In the genomic region with DNA sequence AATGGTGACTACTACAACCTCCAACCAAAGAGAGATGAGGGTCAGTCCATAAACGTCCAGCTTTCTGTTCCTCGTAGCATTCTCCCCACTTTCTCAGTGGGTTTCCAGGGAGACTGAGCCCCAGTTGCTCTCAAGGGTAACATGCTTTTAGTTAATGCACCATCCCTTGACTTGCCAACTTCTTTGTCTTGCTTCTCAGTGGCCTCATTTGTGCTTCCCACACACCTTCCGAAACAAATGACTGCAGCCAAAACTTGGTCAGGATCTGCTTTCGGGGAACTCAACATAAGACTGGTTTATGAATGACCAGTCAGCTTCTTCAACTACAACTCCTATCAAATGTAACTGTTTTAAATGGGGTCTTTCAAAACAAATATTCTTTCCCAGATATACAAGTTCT, we compare ENCODE assay signal across 22 cellular contexts.
DNase-seq lines count a peak whose midpoint lies in the region; ATAC-seq, FAIRE-seq and TF ChIP-seq lines count a peak whose summit lies in the region.
"Had no signal": no experiment of that assay in that cellular context is flagged by ENCODE, and none has a peak within 500 bp of the region (broad histone marks: within the 10 kb centered on the region; RNA-seq: fewer than 3 reads in every experiment).

No MANE protein-coding gene starts in this region.

- H4K8ac ChIP-seq in trophoblast cell (ENCODE audit: low read depth, low read length): no peak overlapping the region

- H3K36me3 Mint-ChIP-seq in HFFc6 (ENCODE audit: low read depth): peaks cover 51% of the 10 kb centered on the region
- H3K36me3 Mint-ChIP-seq: CD14-positive monocyte had no signal

- peaks cover 8% of the 10 kb centered on the region for H3K79me2 ChIP-seq in trophoblast cell (ENCODE audit: control insufficient read depth, insufficient read depth, low read length, poor library complexity)

- no peak overlapping the region for H3K4me2 ChIP-seq in trophoblast cell (ENCODE audit: low read length)

- intact Hi-C loops in uterus (cut with DNase I; ENCODE audit: low total_unique reads): no loop called here
- intact Hi-C loops in pancreas (cut with DNase I): loop anchor here in 1 of 3 donors (5.0 kb wide), 1 partner anchor 153 kb away; no protein-coding TSS in a partner anchor

- no peaks in the 10 kb centered on the region for H3K9me3 ChIP-seq in trophoblast cell (ENCODE audit: insufficient read depth, low read depth, low read length)
- no peaks in the 10 kb centered on the region for H3K9me3 ChIP-seq in uterus
- no peaks in the 10 kb centered on the region for H3K9me3 ChIP-seq in pancreas
- H3K9me3 ChIP-seq: MG63 had no signal

- no peak for FAIRE-seq in pancreas (lab: Jason Lieb, UNC)
- FAIRE-seq: HTR-8/SVneo had no signal

- H2BK5ac ChIP-seq in trophoblast cell (ENCODE audit: low read depth, low read length, poor library complexity): no peak overlapping the region

- no peak overlapping the region for H4K12ac ChIP-seq in trophoblast cell (ENCODE audit: low read depth, low read length)

- WGBS in trophoblast cell (ENCODE audit: extremely low coverage, insufficient coverage, insufficient read length): no CpG with 5 or more reads among the region's 4 CpGs
- 81 to 83% methylated on average over 4 of the region's 4 CpGs for WGBS in pancreas, 2 donors

- peaks cover 28% of the 10 kb centered on the region for H3K27me3 Mint-ChIP-seq in HFFc6 (ENCODE audit: insufficient read depth)

- H3K27me3 ChIP-seq in trophoblast cell (ENCODE audit: insufficient read depth, low read length) (no peaks in the 10 kb centered on the region), uterus (no peaks in the 10 kb centered on the region), pancreas (no peaks in the 10 kb centered on the region)
- H3K27me3 ChIP-seq: MG63 had no signal

- DNase-seq in HFFc6 (no peak), fibroblast of mammary gland (ENCODE audit: low read depth) (peak; percentile 71), trophoblast cell (no peak), uterus (no peak), SIG-M5 (lab: John Stamatoyannopoulos, UW) (no peak), pancreas (no peak)
- DNase-seq in activated naive CD4-positive, alpha-beta T cell treated with anti-CD3 and anti-CD28 coated beads, Interleukin-2, amount 50 U/mL, for 16 hours: no peak
- DNase-seq: ACHN, AML-193, DMS79 treated with DMSO at 0.1 percent for 48 hours, HCEC 1CT, Kasumi-1, NCI-H1048, NCI-H1436 treated with DMSO at 0.1 percent for 48 hours, NCI-H2029, NCI-H345, NCI-H524 treated with DMSO at 0.1 percent for 48 hours, PC-3, RPMI8226 had no signal

- H3K4me1 Mint-ChIP-seq in HFFc6 (ENCODE audit: low read depth): peaks cover 87% of the 10 kb centered on the region
- H3K4me1 Mint-ChIP-seq: CD14-positive monocyte had no signal

- no peak overlapping the region for H3K9ac ChIP-seq in trophoblast cell (ENCODE audit: low read length)

- no peak for TF ChIP-seq POLR2A in uterus (IDR thresholded peaks at IDR 0.05)

- peak overlapping the region; percentile 58 for H3K27ac Mint-ChIP-seq in HFFc6
- H3K27ac Mint-ChIP-seq: CD14-positive monocyte had no signal

- H3K27ac ChIP-seq in trophoblast cell (ENCODE audit: low read depth, low read length): no peak overlapping the region
- H3K27ac ChIP-seq in uterus: peak overlapping the region; percentile 86 to 99
- no peak overlapping the region for H3K27ac ChIP-seq in pancreas

- ATAC-seq in pancreas: no peak
- ATAC-seq: PC-3 had no signal

- H3K23ac ChIP-seq in trophoblast cell (ENCODE audit: low read length): no peak overlapping the region

- H3K36me3 ChIP-seq in trophoblast cell (ENCODE audit: control insufficient read depth in 1 of 2, insufficient read depth in 2 of 2, low read length in 2 of 2) (peaks cover 0 to 3% of the 10 kb centered on the region in 2 experiments), uterus (no peaks in the 10 kb centered on the region), pancreas (no peaks in the 10 kb centered on the region)

- peak overlapping the region; percentile 40 for H2BK120ac ChIP-seq in trophoblast cell (ENCODE audit: insufficient read depth, low read length, poor library complexity)

- peak overlapping the region; percentile 7 for H2BK12ac ChIP-seq in trophoblast cell (ENCODE audit: low read length)

- no peak overlapping the region; the same call in 1 of the 2 replicates for H3K4me3 Mint-ChIP-seq in HFFc6
- H3K4me3 Mint-ChIP-seq: CD14-positive monocyte had no signal

- H2AK5ac ChIP-seq in trophoblast cell (ENCODE audit: low read length): no peak overlapping the region

- H2AFZ ChIP-seq in trophoblast cell (ENCODE audit: insufficient read depth, low read length, poor library complexity): no peak overlapping the region

- H3K9me3 Mint-ChIP-seq in HFFc6: peaks cover 5% of the 10 kb centered on the region; the same call in 1 of the 2 replicates
- H3K9me3 Mint-ChIP-seq: CD14-positive monocyte had no signal

- TF ChIP-seq CTCF in HFFc6 (IDR thresholded peaks at IDR 0.05) (no peak), fibroblast of mammary gland (conservative IDR thresholded peaks at IDR 0.05; ENCODE audit: control insufficient read depth, insufficient read depth, low read depth, low read length) (no peak), uterus (IDR thresholded peaks at IDR 0.05) (no peak), pancreas (IDR thresholded peaks at IDR 0.05) (no peak)

- H3K4ac ChIP-seq in trophoblast cell (ENCODE audit: low read depth, low read length): no peak overlapping the region

- peaks cover 73% of the 10 kb centered on the region for H3K79me1 ChIP-seq in trophoblast cell (ENCODE audit: low read length)

- H3K4me3 ChIP-seq in fibroblast of mammary gland (ENCODE audit: control insufficient read depth, low read depth, low read length) (no peak overlapping the region), trophoblast cell (ENCODE audit: low read depth, low read length) (no peak overlapping the region), uterus (no peak overlapping the region), pancreas (no peak overlapping the region)
- H3K4me3 ChIP-seq: MG63 had no signal

- peaks cover 13 to 15% of the 10 kb centered on the region in 2 experiments for H3K4me1 ChIP-seq in trophoblast cell (ENCODE audit: control insufficient read depth in 1 of 2, insufficient read depth in 2 of 2, low read length in 2 of 2)
- peaks cover 5 to 7% of the 10 kb centered on the region in 2 donors for H3K4me1 ChIP-seq in uterus
- peaks cover 0 to 10% (median 10%) of the 10 kb centered on the region in 3 donors for H3K4me1 ChIP-seq in pancreas

- H3K18ac ChIP-seq in trophoblast cell (ENCODE audit: low read length): no peak overlapping the region

- H3K14ac ChIP-seq in trophoblast cell (ENCODE audit: low read length): no peak overlapping the region

- H4K91ac ChIP-seq in trophoblast cell (ENCODE audit: low read depth, low read length): peak overlapping the region; percentile 74

Comparison
In these comparisons a context has a peak if more than half of its experiments do, and no peak if none do; other contexts are left out.
1. H3K27ac ChIP-seq: peak in uterus (2 of 2); none in trophoblast cell (single experiment) and pancreas (0 of 4).